29 cellular contexts compared by ENCODE assay signal in the genomic region with DNA sequence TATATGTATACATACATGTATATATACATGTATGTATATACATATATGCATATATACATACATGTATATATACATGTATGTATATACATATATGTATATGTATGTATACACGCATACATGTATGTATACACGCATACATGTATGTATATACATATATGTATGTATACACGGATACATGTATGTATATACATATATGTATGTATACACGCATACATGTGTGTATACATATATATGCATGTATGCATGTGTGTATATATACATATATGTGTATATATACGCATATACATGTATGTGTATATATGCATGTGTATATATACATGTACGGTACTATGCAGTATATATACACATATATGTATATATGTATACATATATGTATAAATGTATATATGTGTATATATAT. TPM values are rescaled to one million over a fixed set of nuclear protein-coding genes. Genes with fewer than 3 reads are reported as not detected.
DNase-seq lines count a peak whose midpoint lies in the region; ATAC-seq and FAIRE-seq lines count a peak whose summit lies in the region.
"Had no signal": no experiment of that assay in that cellular context is flagged by ENCODE, and none has a peak within 500 bp of the region (broad histone marks: within the 10 kb centered on the region; RNA-seq: fewer than 3 reads in every experiment).

No MANE protein-coding gene starts in this region.

- intact Hi-C loops in posterior vena cava (cut with DNase I) (no loop called here), left cardiac atrium (cut with DNase I) (no loop called here)

- FAIRE-seq in A204.1 (lab: Jason Lieb, UNC): peak; percentile 76
- FAIRE-seq in frontal cortex (lab: Jason Lieb, UNC): peak; percentile 17
- FAIRE-seq: GM12878, GM12892, GM18507, GM19239 had no signal

- ATAC-seq in natural killer cell treated with Interleukin-12 subunit alpha and Interleukin-12 subunit beta and Interleukin-15 and Interleukin-18, amount 100 ng/mL, for 72 hours: no peak
- ATAC-seq in GM18870 (IDR thresholded peaks at IDR 0.05; ENCODE audit: unreplicated experiment) (no peak), left cardiac atrium (no peak)
- ATAC-seq: GM12878 had no signal

- peak overlapping the region; percentile 95 to 97 for H3K27ac Mint-ChIP-seq in natural killer cell treated with Interleukin-12 subunit alpha and Interleukin-12 subunit beta and Interleukin-15 and Interleukin-18, amount 100 ng/mL, for 72 hours
- H3K27ac Mint-ChIP-seq: CD4-positive, alpha-beta memory T cell; CD4-positive, CD25-positive, alpha-beta regulatory T cell had no signal

- DNase-seq in frontal cortex (ENCODE audit: low spot score in 2 of 2) (no peak), posterior vena cava (ENCODE audit: low spot score) (no peak), left cardiac atrium (no peak)
- DNase-seq in natural killer cell treated with Interleukin-12 subunit alpha and Interleukin-12 subunit beta and Interleukin-15 and Interleukin-18, amount 100 ng/mL, for 72 hours (ENCODE audit: low spot score): no peak
- DNase-seq: ACHN; BE2C; C1 segment of cervical spinal cord; CD4-positive, alpha-beta memory T cell; CD4-positive, CD25-positive, alpha-beta regulatory T cell; CD8-positive, alpha-beta memory T cell; COR-L47; DMS 273 treated with DMSO at 0.1 percent for 48 hours; DMS153; DMS53; DMS79; DND-41; EL; GDM1 had no signal

- H3K4me3 Mint-ChIP-seq in natural killer cell treated with Interleukin-12 subunit alpha and Interleukin-12 subunit beta and Interleukin-15 and Interleukin-18, amount 100 ng/mL, for 72 hours: no peak overlapping the region
- H3K4me3 Mint-ChIP-seq: CD14-positive monocyte; CD4-positive, alpha-beta memory T cell; CD4-positive, CD25-positive, alpha-beta regulatory T cell; CD8-positive, alpha-beta memory T cell had no signal

- no peaks in the 10 kb centered on the region for H3K9me3 Mint-ChIP-seq in natural killer cell treated with Interleukin-12 subunit alpha and Interleukin-12 subunit beta and Interleukin-15 and Interleukin-18, amount 100 ng/mL, for 72 hours
- H3K9me3 Mint-ChIP-seq: CD4-positive, CD25-positive, alpha-beta regulatory T cell had no signal

- H3K36me3 Mint-ChIP-seq in natural killer cell treated with Interleukin-12 subunit alpha and Interleukin-12 subunit beta and Interleukin-15 and Interleukin-18, amount 100 ng/mL, for 72 hours: no peaks in the 10 kb centered on the region
- H3K36me3 Mint-ChIP-seq: CD4-positive, alpha-beta memory T cell; CD4-positive, CD25-positive, alpha-beta regulatory T cell; CD8-positive, alpha-beta memory T cell had no signal

- peaks cover 55 to 64% of the 10 kb centered on the region in 2 donors for H3K4me1 Mint-ChIP-seq in natural killer cell treated with Interleukin-12 subunit alpha and Interleukin-12 subunit beta and Interleukin-15 and Interleukin-18, amount 100 ng/mL, for 72 hours (ENCODE audit: low read depth in 2 of 2)
- H3K4me1 Mint-ChIP-seq: CD4-positive, alpha-beta memory T cell had no signal

- H3K27me3 Mint-ChIP-seq in natural killer cell treated with Interleukin-12 subunit alpha and Interleukin-12 subunit beta and Interleukin-15 and Interleukin-18, amount 100 ng/mL, for 72 hours: peaks cover 0 to 7% of the 10 kb centered on the region in 2 donors

RNA-seq across cellular contexts. Expression of a gene that starts 2.6 kb away (rescaled TPM):
- total RNA-seq in frontal cortex (not detected), posterior vena cava (under 1 TPM in 1 of 2 donors, not detected in 1; 0.29 TPM), left cardiac atrium (not detected)
- 100 to 1,000 TPM in 1 of 2 donors, 10 to 100 TPM in 1; 81.6 to 253 TPM for total RNA-seq in natural killer cell treated with Interleukin-12 subunit alpha and Interleukin-12 subunit beta and Interleukin-15 and Interleukin-18, amount 100 ng/mL, for 72 hours
- total RNA-seq: A172; A673; CD4-positive, alpha-beta memory T cell; CD4-positive, CD25-positive, alpha-beta regulatory T cell; G401 had no signal

RNA-seq across cellular contexts. Expression of a gene that starts 29.3 kb away (rescaled TPM):
- total RNA-seq in frontal cortex (0.41 TPM), posterior vena cava (1 to 10 TPM; 2.0 to 5.8 TPM), left cardiac atrium (under 1 TPM; 0.65 to 0.77 TPM)
- not detected for total RNA-seq in natural killer cell treated with Interleukin-12 subunit alpha and Interleukin-12 subunit beta and Interleukin-15 and Interleukin-18, amount 100 ng/mL, for 72 hours
- total RNA-seq: A172; A673; CD4-positive, CD25-positive, alpha-beta regulatory T cell; CD8-positive, alpha-beta memory T cell; Daoy; G401; GM12878 had no signal

RNA-seq across cellular contexts. Expression of a gene that starts 44.0 kb away (rescaled TPM):
- total RNA-seq in frontal cortex: 0.82 TPM
- total RNA-seq in natural killer cell treated with Interleukin-12 subunit alpha and Interleukin-12 subunit beta and Interleukin-15 and Interleukin-18, amount 100 ng/mL, for 72 hours: 1 to 10 TPM; 1.1 to 1.2 TPM
- total RNA-seq in posterior vena cava: not detected
- total RNA-seq in left cardiac atrium: not detected
- total RNA-seq: A172; A673; CD4-positive, alpha-beta memory T cell; CD4-positive, CD25-positive, alpha-beta regulatory T cell; CD8-positive, alpha-beta memory T cell; Daoy; G401 had no signal

RNA-seq across cellular contexts. Expression of a gene that starts 53.1 kb away (rescaled TPM):
- not detected for total RNA-seq in frontal cortex
- 10 to 100 TPM; 10.3 to 51.2 TPM for total RNA-seq in natural killer cell treated with Interleukin-12 subunit alpha and Interleukin-12 subunit beta and Interleukin-15 and Interleukin-18, amount 100 ng/mL, for 72 hours
- total RNA-seq in posterior vena cava: not detected
- not detected for total RNA-seq in left cardiac atrium
- total RNA-seq: A172, A673, Daoy, G401, GM12878 had no signal

Comparison
In these comparisons a context has a peak if more than half of its experiments do, and no peak if none do; other contexts are left out.
1. RNA of a gene that starts 2.6 kb away (total RNA-seq): 81.6 to 253 TPM in natural killer cell treated with Interleukin-12 subunit alpha and Interleukin-12 subunit beta and Interleukin-15 and Interleukin-18, amount 100 ng/mL, for 72 hours; 0.29 TPM in posterior vena cava, not detected in left cardiac atrium and not detected in frontal cortex (single experiment); every median in the first group is over 10 times any median in the second.